In genomic region chr15:99508807-99509311, GRCh38 we compare ENCODE assay signal across 15 cellular contexts. TPM values are rescaled to one million over a fixed set of nuclear protein-coding genes. Genes with fewer than 3 reads are reported as not detected.
DNase-seq lines count a peak whose midpoint lies in the region; ATAC-seq and TF ChIP-seq lines count a peak whose summit lies in the region.
"Had no signal": no experiment of that assay in that cellular context is flagged by ENCODE, and none has a peak within 500 bp of the region (broad histone marks: within the 10 kb centered on the region; RNA-seq: fewer than 3 reads in every experiment).

No MANE protein-coding gene starts in this region.

- WGBS in heart right ventricle, 2 donors = 96 to 98% methylated on average over 4 of the region's 4 CpGs

- no peaks in the 10 kb centered on the region for H4K20me1 ChIP-seq in OCI-LY1 (ENCODE audit: insufficient read depth, low read length)

- peaks cover 3 to 89% (median 75%) of the 10 kb centered on the region in 9 donors for H3K4me1 ChIP-seq in heart right ventricle
- H3K4me1 ChIP-seq in OCI-LY1 (ENCODE audit: insufficient read depth, low read length, severe bottlenecking) = peaks cover 91% of the 10 kb centered on the region
- H3K4me1 ChIP-seq in thoracic aorta (ENCODE audit: control insufficient read depth in 1 of 2, low read depth in 2 of 2) = peaks cover 23 to 70% of the 10 kb centered on the region in 2 donors

- H3K9me3 Mint-ChIP-seq in memory B cell = peaks cover 1% of the 10 kb centered on the region
- no peaks in the 10 kb centered on the region for H3K9me3 Mint-ChIP-seq in activated naive CD8-positive, alpha-beta T cell treated with anti-CD3 and anti-CD28 coated beads, Interleukin-2, amount 50 U/mL, for 24 hours
- H3K9me3 Mint-ChIP-seq: stimulated activated naive CD8-positive, alpha-beta T cell treated with anti-CD3 and anti-CD28 coated beads, Interleukin-15, Interleukin-2, amounts not matched to agents 100 ng/mL and 50 ng/mL, for 24 hours had no signal

- no peaks in the 10 kb centered on the region for H3K27me3 Mint-ChIP-seq in memory B cell
- no peaks in the 10 kb centered on the region for H3K27me3 Mint-ChIP-seq in activated naive CD8-positive, alpha-beta T cell treated with anti-CD3 and anti-CD28 coated beads, Interleukin-2, amount 50 U/mL, for 24 hours
- H3K27me3 Mint-ChIP-seq: stimulated activated naive CD8-positive, alpha-beta T cell treated with anti-CD3 and anti-CD28 coated beads, Interleukin-15, Interleukin-2, amounts not matched to agents 100 ng/mL and 50 ng/mL, for 24 hours had no signal

- H3K4me1 Mint-ChIP-seq in memory B cell = peaks cover 65% of the 10 kb centered on the region
- peaks cover 76% of the 10 kb centered on the region for H3K4me1 Mint-ChIP-seq in activated naive CD8-positive, alpha-beta T cell treated with anti-CD3 and anti-CD28 coated beads, Interleukin-2, amount 50 U/mL, for 24 hours

- H3K4me2 ChIP-seq in OCI-LY1 (ENCODE audit: low read length) = peak overlapping the region; percentile 62

- H3K27me3 ChIP-seq in heart right ventricle (no peaks in the 10 kb centered on the region), OCI-LY1 (ENCODE audit: insufficient read depth, low read length) (no peaks in the 10 kb centered on the region), thoracic aorta (replicated peaks; ENCODE audit: insufficient read depth) (no peaks in the 10 kb centered on the region)

- peak overlapping the region; percentile 28 for H3K4me3 Mint-ChIP-seq in memory B cell
- H3K4me3 Mint-ChIP-seq in activated naive CD8-positive, alpha-beta T cell treated with anti-CD3 and anti-CD28 coated beads, Interleukin-2, amount 50 U/mL, for 24 hours = no peak overlapping the region

- H3K9me2 ChIP-seq in OCI-LY1 (ENCODE audit: low read depth, low read length) = no peaks in the 10 kb centered on the region

- peak overlapping the region; percentile 40; the same call in 1 of the 2 replicates for H3K9ac ChIP-seq in OCI-LY1 (ENCODE audit: low read length)

- peaks cover 3% of the 10 kb centered on the region; the same call in 1 of the 2 replicates for H3F3A ChIP-seq in OCI-LY1 (ENCODE audit: insufficient read depth, low read length)

- DNase-seq in heart right ventricle (no peak), Right ventricle myocardium superior (no peak), memory B cell (ENCODE audit: low spot score in 2 of 2) (no peak), thoracic aorta (ENCODE audit: low spot score) (no peak), middle frontal gyrus (ENCODE audit: extremely low spot score, low spot score) (no peak), SIG-M5 treated with dmso at 0.1 percent for 504 hours (lab: John Stamatoyannopoulos, UW; ENCODE audit: unreplicated experiment) (no peak)
- no peak for DNase-seq in activated naive CD8-positive, alpha-beta T cell treated with anti-CD3 and anti-CD28 coated beads, Interleukin-2, amount 50 U/mL, for 24 hours
- DNase-seq: activated CD4-positive, alpha-beta T cell treated with anti-CD3 and anti-CD28 coated beads for 1 hour; activated CD8-positive, alpha-beta memory T cell treated with anti-CD3 and anti-CD28 coated beads, Interleukin-2, amount 50 U/mL, for 4 hours; activated naive CD4-positive, alpha-beta T cell treated with Interleukin-2 at 50 U/mL for 16 hours; NCI-H2081; NCI-H774; T-helper 2 cell had no signal

- intact Hi-C loops in heart right ventricle (cut with DNase I) = loop anchor here in 5 of 10 donors (2.0 to 5.0 kb wide), 7 partner anchors 52 to 198 kb away; partner anchors contain the start of gene MEF2A (in 3 of the 5)
- intact Hi-C loops in Right ventricle myocardium superior (cut with DNase I) = loop anchor here (5.0 kb wide), 1 partner anchor 53 kb away; no protein-coding TSS in a partner anchor

- peak overlapping the region; percentile 92 for H3K27ac Mint-ChIP-seq in memory B cell
- no peak overlapping the region for H3K27ac Mint-ChIP-seq in activated naive CD8-positive, alpha-beta T cell treated with anti-CD3 and anti-CD28 coated beads, Interleukin-2, amount 50 U/mL, for 24 hours

- ATAC-seq in heart right ventricle = peak in 1 of 8 donors; percentile 18
- no peak for ATAC-seq in Right ventricle myocardium superior (ENCODE audit: poor library complexity)
- no peak for ATAC-seq in memory B cell (ENCODE audit: low read depth)
- no peak for ATAC-seq in thoracic aorta (ENCODE audit: insufficient number of reproducible peaks, low FRiP score, low read depth)
- no peak for ATAC-seq in activated naive CD8-positive, alpha-beta T cell treated with anti-CD3 and anti-CD28 coated beads, Interleukin-2, amount 50 U/mL, for 24 hours

- peak overlapping the region; percentile 45; the same call in 1 of the 2 replicates for H2AFZ ChIP-seq in OCI-LY1 (ENCODE audit: low read length)

- H3K36me3 Mint-ChIP-seq in memory B cell = no peaks in the 10 kb centered on the region
- no peaks in the 10 kb centered on the region for H3K36me3 Mint-ChIP-seq in activated naive CD8-positive, alpha-beta T cell treated with anti-CD3 and anti-CD28 coated beads, Interleukin-2, amount 50 U/mL, for 24 hours (ENCODE audit: low read depth)

- H3K79me2 ChIP-seq in OCI-LY1 (ENCODE audit: insufficient read depth, low read length) = no peaks in the 10 kb centered on the region

- no peak overlapping the region for H3K4me3 ChIP-seq in heart right ventricle
- H3K4me3 ChIP-seq in OCI-LY1 (ENCODE audit: low read depth, low read length, poor library complexity, severe bottlenecking) = peak overlapping the region; percentile 43
- no peak overlapping the region for H3K4me3 ChIP-seq in thoracic aorta

- TF ChIP-seq CTCF in heart right ventricle (IDR thresholded peaks at IDR 0.05) = no peak
- no peak for TF ChIP-seq CTCF in OCI-LY1 (IDR thresholded peaks at IDR 0.05; ENCODE audit: low read length)
- no peak for TF ChIP-seq CTCF in thoracic aorta (IDR thresholded peaks at IDR 0.05)

- H3K27ac ChIP-seq in heart right ventricle = peak overlapping the region in 6 of 10 donors; percentile 67 to 91 (median 80)
- peak overlapping the region; percentile 93 for H3K27ac ChIP-seq in OCI-LY1 (ENCODE audit: low read depth, low read length, poor library complexity, severe bottlenecking)
- peak overlapping the region; percentile 80 to 89 for H3K27ac ChIP-seq in thoracic aorta

- peaks cover 0 to 7% (median 0%) of the 10 kb centered on the region in 11 donors for H3K9me3 ChIP-seq in heart right ventricle
- no peaks in the 10 kb centered on the region for H3K9me3 ChIP-seq in OCI-LY1 (ENCODE audit: low read length)
- no peaks in the 10 kb centered on the region for H3K9me3 ChIP-seq in thoracic aorta

- H3K36me3 ChIP-seq in heart right ventricle = no peaks in the 10 kb centered on the region
- H3K36me3 ChIP-seq in OCI-LY1 (ENCODE audit: insufficient read depth, low read length) = no peaks in the 10 kb centered on the region
- H3K36me3 ChIP-seq in thoracic aorta = no peaks in the 10 kb centered on the region

RNA-seq across cellular contexts. Expression of gene MEF2A, which starts 56.9 kb away (rescaled TPM):
- total RNA-seq in heart right ventricle = 100 to 1,000 TPM; 121 to 194 (median 173) TPM
- 10 to 100 TPM; 31.2 to 67.7 TPM for polyA plus RNA-seq in heart right ventricle
- total RNA-seq in Right ventricle myocardium superior = 137 TPM
- total RNA-seq in thoracic aorta = 100 to 1,000 TPM; 164 to 168 TPM
